ENCODE assay signal across 1 cellular context in the genomic region with DNA sequence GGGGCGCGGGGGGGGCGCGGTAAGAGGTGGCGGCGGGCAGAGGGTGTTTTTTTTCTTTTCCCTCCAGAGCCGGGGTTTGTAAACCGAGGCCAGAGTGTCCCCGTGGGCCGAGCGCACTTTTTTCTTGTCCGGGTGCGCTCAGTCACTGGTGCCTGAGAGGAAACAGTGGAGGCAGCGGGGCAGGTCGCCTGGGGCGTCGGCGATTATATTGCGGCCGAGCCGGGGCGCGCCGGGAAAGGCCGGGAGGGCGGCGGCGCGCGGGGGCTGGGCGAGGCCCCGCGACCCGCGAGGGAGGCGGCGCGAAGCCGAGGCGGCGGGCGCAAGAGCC.
TF ChIP-seq lines count a peak whose summit lies in the region.

No MANE protein-coding gene starts in this region.

TF ChIP-seq in endothelial cell of umbilical vein, 7 proteins besides CTCF, POLR2A, EP300 and RAD21 (continued from another document):
- TF ChIP-seq FOS (IDR thresholded peaks at IDR 0.05; ENCODE audit: borderline replicate concordance, insufficient read depth, low read length) (no peak), JUN (IDR thresholded peaks at IDR 0.05; ENCODE audit: borderline replicate concordance, insufficient read depth, insufficient read length, low read depth) (no peak)
